3 cellular contexts compared by ENCODE assay signal in genomic region chr1:230470750-230471149, GRCh38. TPM values are rescaled to one million over a fixed set of nuclear protein-coding genes. Genes with fewer than 3 reads are reported as not detected.
"Had no signal": no experiment of that assay in that cellular context is flagged by ENCODE, and none has a peak within 500 bp of the region (broad histone marks: within the 10 kb centered on the region; RNA-seq: fewer than 3 reads in every experiment).

No MANE protein-coding gene starts in this region.

RNA-seq across cellular contexts. Expression of gene PGBD5, which starts 44.6 kb away (rescaled TPM):
- polyA plus RNA-seq: immature natural killer cell; mammary epithelial cell; naive thymus-derived CD4-positive, alpha-beta T cell had no signal
